In genomic region chr10:72275351-72276012, GRCh38 we compare ENCODE assay signal across 8 cellular contexts. TPM values are rescaled to one million over a fixed set of nuclear protein-coding genes. Genes with fewer than 3 reads are reported as not detected.
DNase-seq lines count a peak whose midpoint lies in the region; ATAC-seq, FAIRE-seq and TF ChIP-seq lines count a peak whose summit lies in the region.

No MANE protein-coding gene starts in this region.

- CTCF ChIA-PET in activated CD4-positive, alpha-beta T cell treated with anti-CD3 and anti-CD28 coated beads, Interleukin-2, amount 10 ng/mL, durations not matched to agents 7 days and 5 days (lab: Charles Lee) = interaction anchor here (0.8 to 6.6 kb wide), 26 partner anchors 8 to 193 kb away, joined by 3 to 49 read pairs (median 10); no protein-coding TSS in a partner anchor

- FAIRE-seq in urothelium cell line (lab: Jason Lieb, UNC) = no peak

- no peaks in the 10 kb centered on the region for H3K27me3 ChIP-seq in foreskin keratinocyte

- no peaks in the 10 kb centered on the region for H3K27me3 Mint-ChIP-seq in activated CD4-positive, alpha-beta T cell treated with anti-CD3 and anti-CD28 coated beads, Interleukin-2, amount 10 ng/mL, durations not matched to agents 7 days and 5 days

- H3K4me3 Mint-ChIP-seq in activated CD4-positive, alpha-beta T cell treated with anti-CD3 and anti-CD28 coated beads, Interleukin-2, amount 10 ng/mL, durations not matched to agents 7 days and 5 days = peak overlapping the region; percentile 98

- peak; percentile 38 for DNase-seq in stimulated activated CD4-positive, alpha-beta T cell treated with anti-CD3 and anti-CD28 coated beads, Interleukin-4, amount 100 ng/mL, for 1 hour
- no peak for DNase-seq in stimulated activated CD4-positive, alpha-beta T cell treated with anti-CD3 and anti-CD28 coated beads, Interleukin-4, amount 100 ng/mL, for 24 hours
- no peak for DNase-seq in activated CD4-positive, alpha-beta T cell treated with anti-CD3 and anti-CD28 coated beads, Interleukin-2, amount 10 ng/mL, durations not matched to agents 7 days and 5 days
- no peak for DNase-seq in foreskin keratinocyte
- DNase-seq in retinal pigment epithelial cell (ENCODE audit: low read depth) = no peak
- no peak for DNase-seq in urothelium cell line (ENCODE audit: low spot score)
- DNase-seq in effector CD8-positive, alpha-beta T cell (lab: John Stamatoyannopoulos, UW) = no peak

- H3K4me1 Mint-ChIP-seq in activated CD4-positive, alpha-beta T cell treated with anti-CD3 and anti-CD28 coated beads, Interleukin-2, amount 10 ng/mL, durations not matched to agents 7 days and 5 days = peaks cover 62% of the 10 kb centered on the region

- TF ChIP-seq CTCF in foreskin keratinocyte (conservative IDR thresholded peaks at IDR 0.05) = no peak
- no peak for TF ChIP-seq CTCF in retinal pigment epithelial cell (conservative IDR thresholded peaks at IDR 0.05; ENCODE audit: low read depth, low read length)

- ATAC-seq in foreskin keratinocyte = no peak
- ATAC-seq in HG03571 (IDR thresholded peaks at IDR 0.05; ENCODE audit: unreplicated experiment) = no peak

- peak overlapping the region; percentile 96 for H3K27ac Mint-ChIP-seq in activated CD4-positive, alpha-beta T cell treated with anti-CD3 and anti-CD28 coated beads, Interleukin-2, amount 10 ng/mL, durations not matched to agents 7 days and 5 days

- H3K4me1 ChIP-seq in foreskin keratinocyte = peaks cover 13% of the 10 kb centered on the region

- H3K4me3 ChIP-seq in retinal pigment epithelial cell (ENCODE audit: low read length) = peak overlapping the region; percentile 98

- POLR2A ChIA-PET in activated CD4-positive, alpha-beta T cell treated with anti-CD3 and anti-CD28 coated beads, Interleukin-2, amount 10 ng/mL, durations not matched to agents 7 days and 5 days (lab: Charles Lee) = interaction anchor here (0.6 to 2.5 kb wide), 12 partner anchors 11 to 60 kb away, joined by 3 to 15 read pairs (median 4); partner anchors contain the start of genes ANAPC16 and ASCC1

- H3K27ac ChIP-seq in foreskin keratinocyte = peak overlapping the region; percentile 92

- H3K36me3 Mint-ChIP-seq in activated CD4-positive, alpha-beta T cell treated with anti-CD3 and anti-CD28 coated beads, Interleukin-2, amount 10 ng/mL, durations not matched to agents 7 days and 5 days (ENCODE audit: low read depth) = peaks cover 32% of the 10 kb centered on the region

- H3K9me3 Mint-ChIP-seq in activated CD4-positive, alpha-beta T cell treated with anti-CD3 and anti-CD28 coated beads, Interleukin-2, amount 10 ng/mL, durations not matched to agents 7 days and 5 days = no peaks in the 10 kb centered on the region

RNA-seq across cellular contexts. Expression of gene DDIT4, which starts 1.8 kb away (rescaled TPM):
- 100 to 1,000 TPM; 166 to 189 TPM for total RNA-seq in activated CD4-positive, alpha-beta T cell treated with anti-CD3 and anti-CD28 coated beads, Interleukin-2, amount 10 ng/mL, durations not matched to agents 7 days and 5 days
- 276 and 302 TPM in 2 replicates for total RNA-seq in foreskin keratinocyte
- polyA plus RNA-seq in foreskin keratinocyte = 260 and 285 TPM in 2 replicates

RNA-seq across cellular contexts. Expression of gene ASCC1, which starts 59.4 kb away (rescaled TPM):
- total RNA-seq in activated CD4-positive, alpha-beta T cell treated with anti-CD3 and anti-CD28 coated beads, Interleukin-2, amount 10 ng/mL, durations not matched to agents 7 days and 5 days = 10 to 100 TPM; 24.8 to 35.6 TPM
- 27.7 and 28.8 TPM in 2 replicates for total RNA-seq in foreskin keratinocyte
- polyA plus RNA-seq in foreskin keratinocyte = 15.8 and 18.8 TPM in 2 replicates

RNA-seq across cellular contexts. Expression of gene ANAPC16, which starts 59.7 kb away (rescaled TPM):
- total RNA-seq in activated CD4-positive, alpha-beta T cell treated with anti-CD3 and anti-CD28 coated beads, Interleukin-2, amount 10 ng/mL, durations not matched to agents 7 days and 5 days = 10 to 100 TPM; 82.9 to 87.1 TPM
- total RNA-seq in foreskin keratinocyte = 64.6 and 65.6 TPM in 2 replicates
- 80.3 and 85.6 TPM in 2 replicates for polyA plus RNA-seq in foreskin keratinocyte
